Comparison of ENCODE assay signal across 28 cellular contexts in genomic region chr6:47598367-47598766, GRCh38.
"Had no signal": no experiment of that assay in that cellular context is flagged by ENCODE, and none has a peak within 500 bp of the region (broad histone marks: within the 10 kb centered on the region; RNA-seq: fewer than 3 reads in every experiment).

No MANE protein-coding gene starts in this region.

- H3K9me3 ChIP-seq: colonic mucosa, esophagus muscularis mucosa, esophagus squamous epithelium, gastrocnemius medialis, gastroesophageal sphincter, heart left ventricle, heart right ventricle had no signal

- H3K27me3 ChIP-seq: colonic mucosa, dorsolateral prefrontal cortex, esophagus muscularis mucosa, esophagus squamous epithelium, foreskin keratinocyte, gastrocnemius medialis, gastroesophageal sphincter, heart left ventricle, heart right ventricle, hepatocyte had no signal

- ATAC-seq: effector memory CD8-positive, alpha-beta T cell; esophagus mucosa; foreskin keratinocyte; gastrocnemius medialis; gastroesophageal sphincter; heart left ventricle; heart right ventricle had no signal

- H3K4me2 ChIP-seq: hepatocyte had no signal

- H2AFZ ChIP-seq: hepatocyte had no signal

- FAIRE-seq: endometrium, endothelial cell of umbilical vein had no signal

- H3K79me2 ChIP-seq: hepatocyte had no signal

- H3K4me1 Mint-ChIP-seq: endodermal cell had no signal

- H3K9me3 Mint-ChIP-seq: dendritic cell treated with granulocyte-macrophage colony-stimulating factor and Interleukin-4, amounts not matched to agents 40 ng/mL and 50 ng/mL, for 4 days had no signal

- H3K4me3 Mint-ChIP-seq: dendritic cell treated with granulocyte-macrophage colony-stimulating factor and Interleukin-4, amounts not matched to agents 40 ng/mL and 50 ng/mL, for 4 days; effector memory CD8-positive, alpha-beta T cell; endodermal cell had no signal

- H3K27me3 Mint-ChIP-seq: dendritic cell treated with granulocyte-macrophage colony-stimulating factor and Interleukin-4, amounts not matched to agents 40 ng/mL and 50 ng/mL, for 4 days; effector memory CD8-positive, alpha-beta T cell had no signal

- H3K4me1 ChIP-seq: colonic mucosa, esophagus muscularis mucosa, foreskin keratinocyte, gastrocnemius medialis, gastroesophageal sphincter had no signal

- H3K36me3 ChIP-seq: colonic mucosa had no signal

- H3K27ac ChIP-seq: colonic mucosa, coronary artery, dorsolateral prefrontal cortex, epithelial cell of prostate, esophagus muscularis mucosa, esophagus squamous epithelium, foreskin keratinocyte, gastrocnemius medialis, gastroesophageal sphincter, heart left ventricle, heart right ventricle, hepatocyte had no signal

- H3K4me3 ChIP-seq: colonic mucosa, coronary artery, dorsolateral prefrontal cortex, esophagus muscularis mucosa, esophagus squamous epithelium, gastrocnemius medialis, gastroesophageal sphincter, heart left ventricle, heart right ventricle, hepatocyte had no signal

- DNase-seq: colonic mucosa; cortex of kidney; dermis blood vessel endothelial cell; dorsolateral prefrontal cortex; effector CD4-positive, alpha-beta T cell; effector CD8-positive, alpha-beta T cell; effector memory CD4-positive, alpha-beta T cell; effector memory CD8-positive, alpha-beta T cell; endodermal cell; erythroblast; esophagus squamous epithelium; foreskin fibroblast; foreskin keratinocyte; foreskin melanocyte; gastrocnemius medialis; glutamatergic neuron; head of caudate nucleus; heart left ventricle; heart right ventricle had no signal

- H3K27ac Mint-ChIP-seq: dendritic cell treated with granulocyte-macrophage colony-stimulating factor and Interleukin-4, amounts not matched to agents 40 ng/mL and 50 ng/mL, for 4 days; effector memory CD8-positive, alpha-beta T cell; endodermal cell had no signal
